Comparison of ENCODE assay signal across 21 cellular contexts in the genomic region with DNA sequence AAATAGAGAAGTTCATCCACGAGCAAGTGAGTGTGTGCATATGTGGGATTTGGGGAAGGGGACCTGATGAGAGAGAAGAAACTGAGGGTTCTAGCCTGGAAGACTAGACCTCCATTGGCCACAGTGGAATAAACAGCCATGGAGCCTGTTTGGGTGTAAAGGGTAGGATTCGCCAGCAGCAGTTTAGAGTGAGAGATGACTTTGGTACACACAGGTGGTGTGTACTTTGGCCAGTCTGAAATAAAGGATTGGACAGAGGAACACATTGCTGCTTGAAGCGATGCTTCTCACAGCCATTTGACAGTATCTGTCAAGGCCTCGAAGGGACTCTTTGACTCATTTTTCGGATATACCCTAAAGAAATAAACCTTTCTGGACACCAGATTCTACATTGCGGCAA.
"Had no signal": no experiment of that assay in that cellular context is flagged by ENCODE, and none has a peak within 500 bp of the region (broad histone marks: within the 10 kb centered on the region; RNA-seq: fewer than 3 reads in every experiment).

No MANE protein-coding gene starts in this region.

- H3K27ac Mint-ChIP-seq: activated CD4-positive, alpha-beta memory T cell treated with anti-CD3 and anti-CD28 coated beads, Interleukin-2, amount 10 ng/mL, durations not matched to agents 7 days and 5 days; activated CD4-positive, alpha-beta T cell treated with anti-CD3 and anti-CD28 coated beads for 36 hours; activated naive CD4-positive, alpha-beta T cell treated with anti-CD3 and anti-CD28 coated beads, Interleukin-2, amount 10 ng/mL, durations not matched to agents 7 days and 5 days; activated T-cell treated with anti-CD3 and anti-CD28 coated beads, Interleukin-2, amount 50 U/mL, for 24 hours; effector memory CD8-positive, alpha-beta T cell; T-cell had no signal

- H3K9me3 Mint-ChIP-seq: activated CD4-positive, alpha-beta memory T cell treated with anti-CD3 and anti-CD28 coated beads, Interleukin-2, amount 10 ng/mL, durations not matched to agents 7 days and 5 days; activated naive CD4-positive, alpha-beta T cell treated with anti-CD3 and anti-CD28 coated beads, Interleukin-2, amount 10 ng/mL, durations not matched to agents 7 days and 5 days; activated T-cell treated with anti-CD3 and anti-CD28 coated beads, Interleukin-2, amount 50 U/mL, for 24 hours; effector memory CD8-positive, alpha-beta T cell; T-cell had no signal

- ATAC-seq: activated CD4-positive, alpha-beta T cell treated with anti-CD3 and anti-CD28 coated beads for 36 hours; effector memory CD8-positive, alpha-beta T cell; gastrocnemius medialis; sciatic nerve; T-cell had no signal

- FAIRE-seq: bronchial epithelial cell had no signal

- H3K9me3 ChIP-seq: ascending aorta, gastrocnemius medialis, heart left ventricle, left lung, thyroid gland, uterus had no signal

- H3K27me3 ChIP-seq: ascending aorta, gastrocnemius medialis, heart left ventricle, left lung, thyroid gland, uterus had no signal

- DNase-seq: activated CD4-positive, alpha-beta memory T cell treated with anti-CD3 and anti-CD28 coated beads, Interleukin-2, amount 10 ng/mL, durations not matched to agents 7 days and 5 days; activated CD4-positive, alpha-beta T cell treated with anti-CD3 and anti-CD28 coated beads for 36 hours; activated naive CD4-positive, alpha-beta T cell treated with anti-CD3 and anti-CD28 coated beads, Interleukin-2, amount 10 ng/mL, durations not matched to agents 7 days and 5 days; activated T-cell treated with anti-CD3 and anti-CD28 coated beads, Interleukin-2, amount 50 U/mL, for 24 hours; dermis blood vessel endothelial cell; effector memory CD8-positive, alpha-beta T cell; gastrocnemius medialis; heart left ventricle; left lung; mesenchymal stem cell; stimulated activated CD4-positive, alpha-beta T cell treated with anti-CD3 and anti-CD28 coated beads, Interleukin-2, amount 100 ng/mL, for 24 hours; T-cell; T-helper 9 cell; thyroid gland; uterus; WERI-Rb-1 had no signal

- H3K36me3 ChIP-seq: ascending aorta, gastrocnemius medialis, heart left ventricle, left lung, thyroid gland, uterus, WERI-Rb-1 had no signal

- H3K4me1 ChIP-seq: gastrocnemius medialis had no signal

- H3K4me3 Mint-ChIP-seq: activated CD4-positive, alpha-beta memory T cell treated with anti-CD3 and anti-CD28 coated beads, Interleukin-2, amount 10 ng/mL, durations not matched to agents 7 days and 5 days; activated CD4-positive, alpha-beta T cell treated with anti-CD3 and anti-CD28 coated beads for 36 hours; activated naive CD4-positive, alpha-beta T cell treated with anti-CD3 and anti-CD28 coated beads, Interleukin-2, amount 10 ng/mL, durations not matched to agents 7 days and 5 days; activated T-cell treated with anti-CD3 and anti-CD28 coated beads, Interleukin-2, amount 50 U/mL, for 24 hours; effector memory CD8-positive, alpha-beta T cell; neural crest cell; T-cell had no signal

- H3K4me3 ChIP-seq: ascending aorta, gastrocnemius medialis, heart left ventricle, left lung, thyroid gland, uterus had no signal

- H3K27ac ChIP-seq: epithelial cell of prostate, gastrocnemius medialis, left lung, thyroid gland, WERI-Rb-1 had no signal

- H3K27me3 Mint-ChIP-seq: activated CD4-positive, alpha-beta memory T cell treated with anti-CD3 and anti-CD28 coated beads, Interleukin-2, amount 10 ng/mL, durations not matched to agents 7 days and 5 days; effector memory CD8-positive, alpha-beta T cell had no signal

- H3K36me3 Mint-ChIP-seq: activated naive CD4-positive, alpha-beta T cell treated with anti-CD3 and anti-CD28 coated beads, Interleukin-2, amount 10 ng/mL, durations not matched to agents 7 days and 5 days; T-cell had no signal
